In genomic region chr20:10366898-10367419, GRCh38 we compare ENCODE assay signal across 23 cellular contexts.
"Had no signal": no experiment of that assay in that cellular context is flagged by ENCODE, and none has a peak within 500 bp of the region (broad histone marks: within the 10 kb centered on the region; RNA-seq: fewer than 3 reads in every experiment).

No MANE protein-coding gene starts in this region.

- H3K9me3 ChIP-seq: ovary, suprapubic skin had no signal

- ATAC-seq: effector memory CD8-positive, alpha-beta T cell; naive thymus-derived CD8-positive, alpha-beta T cell; sciatic nerve; stimulated activated naive CD8-positive, alpha-beta T cell treated with anti-CD3 and anti-CD28 coated beads, Interleukin-15, amount 100 ng/mL, for 72 hours had no signal

- H3K4me3 ChIP-seq: coronary artery, ovary, smooth muscle cell, suprapubic skin had no signal

- H3K27me3 ChIP-seq: ovary, suprapubic skin had no signal

- H3K36me3 ChIP-seq: ovary, suprapubic skin had no signal

- H3K4me2 ChIP-seq: smooth muscle cell had no signal

- H3K27ac ChIP-seq: coronary artery, ovary, suprapubic skin had no signal

- FAIRE-seq: endometrium, frontal cortex, keratinocyte had no signal

- DNase-seq: effector memory CD8-positive, alpha-beta T cell; mammary epithelial cell; mesendoderm; midbrain; naive thymus-derived CD8-positive, alpha-beta T cell; nephron progenitor cell; nucleus accumbens; ovary; posterior cingulate gyrus; stimulated activated CD4-positive, alpha-beta T cell treated with anti-CD3 and anti-CD28 coated beads, Interleukin-12 subunit alpha, Interleukin-12 subunit beta, amount 100 ng/mL, for 4 hours; stimulated activated CD4-positive, alpha-beta T cell treated with anti-CD3 and anti-CD28 coated beads, Interleukin-1b, Interleukin-23, amount 100 ng/mL, for 48 hours; stimulated activated CD4-positive, alpha-beta T cell treated with anti-CD3 and anti-CD28 coated beads, Interleukin-4, amount 100 ng/mL, for 1 hour; stimulated activated CD8-positive, alpha-beta memory T cell treated with anti-CD3 and anti-CD28 coated beads, Interleukin-4, amount 100 ng/mL, for 48 hours; stimulated activated naive CD4-positive, alpha-beta T cell; stimulated activated naive CD8-positive, alpha-beta T cell treated with anti-CD3 and anti-CD28 coated beads, Interleukin-15, amount 100 ng/mL, for 72 hours; trophoblast cell had no signal

- H3K4me1 ChIP-seq: suprapubic skin had no signal
